25 cellular contexts compared by ENCODE assay signal in genomic region chr1:8360493-8361197, GRCh38.
"Had no signal": no experiment of that assay in that cellular context is flagged by ENCODE, and none has a peak within 500 bp of the region (broad histone marks: within the 10 kb centered on the region; RNA-seq: fewer than 3 reads in every experiment).

No MANE protein-coding gene starts in this region.

- H3K9me3 ChIP-seq: adrenal gland, left lung, mucosa of descending colon, prostate gland, right atrium auricular region, thyroid gland had no signal

- H3K4me1 ChIP-seq: foreskin keratinocyte had no signal

- H3K27me3 Mint-ChIP-seq: effector memory CD8-positive, alpha-beta T cell; naive B cell had no signal

- H3K9me3 Mint-ChIP-seq: activated naive CD4-positive, alpha-beta T cell treated with anti-CD3 and anti-CD28 coated beads, Interleukin-2, amount 50 U/mL, for 72 hours; activated T-cell treated with anti-CD3 and anti-CD28 coated beads, Interleukin-2, amount 50 U/mL, for 72 hours; effector memory CD8-positive, alpha-beta T cell; naive B cell; neural crest cell had no signal

- H3K4me3 ChIP-seq: adrenal gland, left lung, mucosa of descending colon, prostate gland, right atrium auricular region, skin epidermis, thyroid gland had no signal

- FAIRE-seq: bronchial epithelial cell, keratinocyte, urothelium cell line had no signal

- ATAC-seq: activated naive CD4-positive, alpha-beta T cell treated with anti-CD3 and anti-CD28 coated beads, Interleukin-2, amount 50 U/mL, for 72 hours; activated T-cell treated with anti-CD3 and anti-CD28 coated beads, Interleukin-2, amount 50 U/mL, for 72 hours; effector memory CD8-positive, alpha-beta T cell; foreskin keratinocyte; left lung; mucosa of descending colon had no signal

- H3K27ac ChIP-seq: epithelial cell of prostate, foreskin keratinocyte, left lung, thyroid gland, WERI-Rb-1 had no signal

- H3K27ac Mint-ChIP-seq: activated naive CD4-positive, alpha-beta T cell treated with anti-CD3 and anti-CD28 coated beads, Interleukin-2, amount 50 U/mL, for 72 hours; activated T-cell treated with anti-CD3 and anti-CD28 coated beads, Interleukin-2, amount 50 U/mL, for 72 hours; effector memory CD8-positive, alpha-beta T cell had no signal

- H3K4me3 Mint-ChIP-seq: activated T-cell treated with anti-CD3 and anti-CD28 coated beads, Interleukin-2, amount 50 U/mL, for 72 hours; effector memory CD8-positive, alpha-beta T cell; naive B cell; neural crest cell had no signal

- DNase-seq: activated CD4-positive, alpha-beta T cell treated with anti-CD3 and anti-CD28 coated beads for 1 hour; activated CD8-positive, alpha-beta memory T cell treated with anti-CD3 and anti-CD28 coated beads for 24 hours; activated CD8-positive, alpha-beta memory T cell treated with anti-CD3 and anti-CD28 coated beads, Interleukin-2, amount 50 U/mL, for 48 hours; activated gamma-delta T cell treated with Interleukin-2 at 50 U/mL for 16 hours; activated T-cell treated with anti-CD3 and anti-CD28 coated beads, Interleukin-2, amount 50 U/mL, for 72 hours; effector memory CD8-positive, alpha-beta T cell; foreskin keratinocyte; left lung; mesenchymal stem cell; mucosa of descending colon; naive B cell; stimulated activated CD4-positive, alpha-beta T cell treated with anti-CD3 and anti-CD28 coated beads, Interleukin-15, amount 100 ng/mL, for 24 hours; stimulated activated CD4-positive, alpha-beta T cell treated with anti-CD3 and anti-CD28 coated beads, Interleukin-2, amount 100 ng/mL, for 48 hours; WERI-Rb-1 had no signal

- H3K36me3 Mint-ChIP-seq: activated naive CD4-positive, alpha-beta T cell treated with anti-CD3 and anti-CD28 coated beads, Interleukin-2, amount 50 U/mL, for 72 hours had no signal
